Comparison of ENCODE assay signal across 8 cellular contexts in the genomic region with DNA sequence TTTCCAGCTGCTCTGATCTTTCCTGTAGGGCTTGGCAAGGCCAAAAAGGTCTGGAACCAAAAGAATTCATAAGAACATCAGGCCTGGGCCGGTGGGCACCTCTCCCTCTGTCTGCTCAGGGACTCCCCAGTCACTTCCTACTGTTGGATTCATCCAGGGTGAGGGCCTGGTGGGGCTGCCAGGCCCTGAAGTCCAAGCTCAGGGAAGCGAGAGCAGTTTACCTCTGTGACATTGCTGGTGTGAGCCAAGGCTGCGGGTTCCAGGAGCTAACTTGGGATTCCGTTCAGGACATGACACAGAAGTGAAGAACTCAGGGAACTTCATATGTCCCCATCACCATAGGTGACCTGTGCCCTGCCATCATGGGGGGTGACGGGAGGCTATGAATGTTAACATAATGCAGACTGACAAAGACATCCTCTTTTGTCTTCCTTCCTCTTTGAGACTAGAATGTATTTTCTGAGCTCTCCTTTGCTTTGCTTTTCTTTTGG.
DNase-seq lines count a peak whose midpoint lies in the region; ATAC-seq and TF ChIP-seq lines count a peak whose summit lies in the region.

No MANE protein-coding gene starts in this region.

- H3K9me2 ChIP-seq in HCT116 (ENCODE audit: insufficient read depth): no peaks in the 10 kb centered on the region

- H3K4me2 ChIP-seq in HCT116 (ENCODE audit: low read length): peak overlapping the region; percentile 72

- H3K4me1 ChIP-seq in HCT116 (ENCODE audit: control insufficient read depth in 1 of 2, insufficient read depth in 2 of 2, low read length in 2 of 2): peaks cover 38 to 83% of the 10 kb centered on the region in 2 experiments
- peaks cover 24% of the 10 kb centered on the region for H3K4me1 ChIP-seq in iPS-18a (ENCODE audit: control insufficient read depth, low read depth, low read length)

- H4K20me1 ChIP-seq in HCT116 (ENCODE audit: insufficient read depth): no peaks in the 10 kb centered on the region

- ATAC-seq in HCT116: no peak
- ATAC-seq in GM19351 (IDR thresholded peaks at IDR 0.05; ENCODE audit: unreplicated experiment): no peak
- ATAC-seq in GM21529 (IDR thresholded peaks at IDR 0.05; ENCODE audit: unreplicated experiment): no peak

- H2AFZ ChIP-seq in HCT116 (ENCODE audit: low read depth, low read length, poor library complexity, severe bottlenecking): no peak overlapping the region

- BruUV-seq in HCT116 (replicated peaks; lab: Mats Ljungman, UMichigan): no TSS peak

- POLR2A ChIA-PET in HCT116 (lab: Charles Lee): interaction anchor here (0.9 to 3.3 kb wide), 10 partner anchors 10 to 212 kb away, joined by 3 to 47 read pairs (median 4); partner anchors contain the start of gene SERTAD2

- peaks cover 0 to 11% of the 10 kb centered on the region in 2 experiments; a peak in 1 of 4 replicates for H3K9me3 ChIP-seq in HCT116 (ENCODE audit: control insufficient read depth in 1 of 2, insufficient read depth in 1 of 2, low read depth in 1 of 2, low read length in 2 of 2)
- H3K9me3 ChIP-seq in iPS-18a (ENCODE audit: control insufficient read depth, low read depth, low read length): no peaks in the 10 kb centered on the region

- CTCF ChIA-PET in HCT116 (lab: Charles Lee): interaction anchor here (1.1 to 2.9 kb wide), 10 partner anchors 10 to 335 kb away, joined by 3 to 16 read pairs (median 5); partner anchors contain the start of genes AFTPH and SERTAD2

- peak overlapping the region; percentile 67 for H3K9ac ChIP-seq in HCT116 (ENCODE audit: low read length)
- H3K9ac ChIP-seq in iPS-18a (ENCODE audit: low read length): no peak overlapping the region

- TF ChIP-seq RAD21 in HCT116 (IDR thresholded peaks at IDR 0.05; ENCODE audit: low read depth): no peak

- in situ Hi-C loops in brain microvascular endothelial cell (cut with HindIII; ENCODE audit: low pct_ligation_motif_present, low sequenced_read_pairs): loop anchor here (25.0 kb wide), 1 partner anchor 196 kb away; the partner anchor contains the start of gene SERTAD2

- no peak for TF ChIP-seq POLR2A in HCT116 (IDR thresholded peaks at IDR 0.05; ENCODE audit: borderline replicate concordance, extremely low read depth, insufficient read depth, insufficient read length)

- intact Hi-C loops in HCT116 (cut with micrococcal nuclease): loop anchor here (2.0 kb wide), 1 partner anchor 20 kb away; no protein-coding TSS in a partner anchor

- RAD21 ChIA-PET in HCT116 (lab: Charles Lee; ENCODE audit: low non-redundant PET in 1 of 2, low total read pairs in 2 of 2, uncharacterized antibody in 2 of 2, unreplicated experiment in 2 of 2): interaction anchor here (0.7 to 1.4 kb wide), 4 partner anchors 19 to 108 kb away, joined by 3 to 6 read pairs (median 4); no protein-coding TSS in a partner anchor

- no peak for TF ChIP-seq CTCF in HCT116 (IDR thresholded peaks at IDR 0.05 in 2 of 3, conservative IDR thresholded peaks at IDR 0.05 in 1 of 3; ENCODE audit: borderline replicate concordance in 1 of 3, insufficient read depth in 1 of 3, low read depth in 2 of 3, low read length in 2 of 3)
- no peak for TF ChIP-seq CTCF in brain microvascular endothelial cell (IDR thresholded peaks at IDR 0.05; ENCODE audit: low read depth, low read length, missing control alignments)

- H3K36me3 ChIP-seq in HCT116 (ENCODE audit: control insufficient read depth in 1 of 2, insufficient read depth in 2 of 2, low read length in 2 of 2) (no peaks in the 10 kb centered on the region), iPS-18a (ENCODE audit: control insufficient read depth, low read depth, low read length) (no peaks in the 10 kb centered on the region), brain microvascular endothelial cell (replicated peaks) (no peaks in the 10 kb centered on the region)

- H3K27ac ChIP-seq in HCT116 (ENCODE audit: low read depth, low read length) (peak overlapping the region; percentile 97), iPS-18a (ENCODE audit: low read length) (no peak overlapping the region), skin epidermis (peak overlapping the region; percentile 28 to 98 (median 92)), brain microvascular endothelial cell (no peak overlapping the region)

- DNase-seq in HCT116 (ENCODE audit: low read depth, low spot score) (no peak), SKM-1 treated with dmso at 0.1 percent for 144 hours (lab: John Stamatoyannopoulos, UW; ENCODE audit: unreplicated experiment) (peak; percentile 52), brain microvascular endothelial cell (no peak), cortex of kidney (lab: John Stamatoyannopoulos, UW) (no peak)

- H3K27me3 ChIP-seq in HCT116 (ENCODE audit: insufficient read depth, low read length) (no peaks in the 10 kb centered on the region), iPS-18a (ENCODE audit: control insufficient read depth, insufficient read depth, low read length) (peaks cover 57% of the 10 kb centered on the region), brain microvascular endothelial cell (replicated peaks) (no peaks in the 10 kb centered on the region)

- H3K79me2 ChIP-seq in HCT116 (ENCODE audit: insufficient read depth, low read length): no peaks in the 10 kb centered on the region

- H3K4me3 ChIP-seq in HCT116 (replicated peaks in 1 of 2; ENCODE audit: low read depth in 1 of 2, low read length in 2 of 2) (peak overlapping the region in 1 of 2 experiments; percentile 47; a peak in 2 of 4 replicates), iPS-18a (ENCODE audit: low read length) (peak overlapping the region; percentile 38), skin epidermis (no peak overlapping the region), brain microvascular endothelial cell (ENCODE audit: low read depth, low read length) (no peak overlapping the region)

TF ChIP-seq in HCT116, 20 proteins besides CTCF, POLR2A, EP300 and RAD21:
- TF ChIP-seq JUND (IDR thresholded peaks at IDR 0.05): no peak
- no peak for TF ChIP-seq SRF (IDR thresholded peaks at IDR 0.05; ENCODE audit: low read depth)
- no peak for TF ChIP-seq FOSL1 (IDR thresholded peaks at IDR 0.05; ENCODE audit: low read depth)
- TF ChIP-seq, protein P1, sequence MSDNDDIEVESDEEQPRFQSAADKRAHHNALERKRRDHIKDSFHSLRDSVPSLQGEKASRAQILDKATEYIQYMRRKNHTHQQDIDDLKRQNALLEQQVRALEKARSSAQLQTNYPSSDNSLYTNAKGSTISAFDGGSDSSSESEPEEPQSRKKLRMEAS (IDR thresholded peaks at IDR 0.05): no peak
- no peak for TF ChIP-seq ELF1 (IDR thresholded peaks at IDR 0.05; ENCODE audit: borderline replicate concordance, low read depth)
- no peak for TF ChIP-seq REST (IDR thresholded peaks at IDR 0.05; ENCODE audit: low read depth)
- no peak for TF ChIP-seq YY1 (IDR thresholded peaks at IDR 0.05; ENCODE audit: extremely low read depth, insufficient replicate concordance, low read depth, low read length)
- TF ChIP-seq, protein P2, sequence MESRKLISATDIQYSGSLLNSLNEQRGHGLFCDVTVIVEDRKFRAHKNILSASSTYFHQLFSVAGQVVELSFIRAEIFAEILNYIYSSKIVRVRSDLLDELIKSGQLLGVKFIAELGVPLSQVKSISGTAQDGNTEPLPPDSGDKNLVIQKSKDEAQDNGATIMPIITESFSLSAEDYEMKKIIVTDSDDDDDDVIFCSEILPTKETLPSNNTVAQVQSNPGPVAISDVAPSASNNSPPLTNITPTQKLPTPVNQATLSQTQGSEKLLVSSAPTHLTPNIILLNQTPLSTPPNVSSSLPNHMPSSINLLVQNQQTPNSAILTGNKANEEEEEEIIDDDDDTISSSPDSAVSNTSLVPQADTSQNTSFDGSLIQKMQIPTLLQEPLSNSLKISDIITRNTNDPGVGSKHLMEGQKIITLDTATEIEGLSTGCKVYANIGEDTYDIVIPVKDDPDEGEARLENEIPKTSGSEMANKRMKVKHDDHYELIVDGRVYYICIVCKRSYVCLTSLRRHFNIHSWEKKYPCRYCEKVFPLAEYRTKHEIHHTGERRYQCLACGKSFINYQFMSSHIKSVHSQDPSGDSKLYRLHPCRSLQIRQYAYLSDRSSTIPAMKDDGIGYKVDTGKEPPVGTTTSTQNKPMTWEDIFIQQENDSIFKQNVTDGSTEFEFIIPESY (IDR thresholded peaks at IDR 0.05; ENCODE audit: extremely low read depth, insufficient replicate concordance, low read length): no peak

Comparison
In these comparisons a context has a peak if more than half of its experiments do, and no peak if none do; other contexts are left out.
1. H3K27ac ChIP-seq: peak in HCT116 (single experiment) and skin epidermis (21 of 21); none in iPS-18a (single experiment) and brain microvascular endothelial cell (single experiment).